ENCODE assay signal across 8 cellular contexts in genomic region chr17:82494236-82495055, GRCh38. TPM values are rescaled to one million over a fixed set of nuclear protein-coding genes. Genes with fewer than 3 reads are reported as not detected.
DNase-seq lines count a peak whose midpoint lies in the region; ATAC-seq, FAIRE-seq and TF ChIP-seq lines count a peak whose summit lies in the region.

No MANE protein-coding gene starts in this region.

- H3K4me3 ChIP-seq in BLaER1 (no peak overlapping the region), NT2/D1 (ENCODE audit: insufficient read length, low read depth) (peak overlapping the region; percentile 10), H1 (ENCODE audit: extremely low read depth in 1 of 4, insufficient read depth in 2 of 4, low read depth in 3 of 4, low read length in 4 of 4) (peak overlapping the region; percentile 28 to 51 (median 42); a peak in 6 of 8 replicates), mesenchymal stem cell (ENCODE audit: insufficient read depth in 1 of 2, low read depth in 1 of 2, low read length in 2 of 2) (peak overlapping the region in 1 of 2 experiments; percentile 41)

- H3K36me3 ChIP-seq in BLaER1 (peaks cover 2% of the 10 kb centered on the region), NT2/D1 (ENCODE audit: insufficient read depth, insufficient read length, low read length) (peaks cover 1% of the 10 kb centered on the region), H1 (ENCODE audit: control insufficient read depth in 2 of 4, insufficient read depth in 4 of 4, low read length in 3 of 4) (no peaks in the 10 kb centered on the region), mesenchymal stem cell (ENCODE audit: control insufficient read depth in 1 of 2, insufficient read depth in 2 of 2, low read depth in 1 of 2, low read length in 2 of 2) (peaks cover 0 to 8% of the 10 kb centered on the region in 2 experiments)

- FAIRE-seq in H1 (lab: Jason Lieb, UNC), result peak; percentile 87

- H3K14ac ChIP-seq in H1 (ENCODE audit: insufficient read length) (no peak overlapping the region), mesenchymal stem cell (ENCODE audit: low read length in 2 of 2) (no peak overlapping the region)

- no peak overlapping the region for H2BK20ac ChIP-seq in H1 (ENCODE audit: low read length)

- H3K23me2 ChIP-seq in H1 (ENCODE audit: low read depth, low read length), result peaks cover 9% of the 10 kb centered on the region; the same call in 1 of the 2 replicates

- no peaks in the 10 kb centered on the region for H3K79me1 ChIP-seq in H1 (ENCODE audit: low read depth, low read length)
- no peaks in the 10 kb centered on the region for H3K79me1 ChIP-seq in mesenchymal stem cell (replicated peaks; ENCODE audit: low read length, poor library complexity, severe bottlenecking)

- TF ChIP-seq RAD21 in H1 (IDR thresholded peaks at IDR 0.05 in 1 of 2, conservative IDR thresholded peaks at IDR 0.05 in 1 of 2; ENCODE audit: low read depth in 2 of 2, low read length in 2 of 2), result peak; percentile 43 to 57

- 0 out of 3 replicates have a peak, but pooled peaks of 1 of the 2 experiments have one; percentile 27 for TF ChIP-seq POLR2A in H1 (IDR thresholded peaks at IDR 0.05; ENCODE audit: control extremely low read depth in 1 of 2, low read depth in 2 of 2, low read length in 2 of 2)

- no peak for TF ChIP-seq EP300 in H1 (IDR thresholded peaks at IDR 0.05; ENCODE audit: borderline replicate concordance in 1 of 2, low read depth in 2 of 2, low read length in 2 of 2)

- H2BK5ac ChIP-seq in H1 (ENCODE audit: low read depth, low read length) (0 out of 2 replicates have a peak overlapping the region, but pooled peaks have one; percentile 54), mesenchymal stem cell (ENCODE audit: low read depth, low read length, poor library complexity, severe bottlenecking) (no peak overlapping the region)

- H2BK12ac ChIP-seq in H1 (ENCODE audit: low read depth, low read length), result no peak overlapping the region; the same call in 1 of the 2 replicates
- no peak overlapping the region for H2BK12ac ChIP-seq in mesenchymal stem cell (ENCODE audit: low read length in 2 of 2)

- peak overlapping the region; percentile 84 for H3K4me2 ChIP-seq in BLaER1
- H3K4me2 ChIP-seq in H1 (ENCODE audit: insufficient read depth in 1 of 2, low read depth in 2 of 2, low read length in 2 of 2), result peak overlapping the region; percentile 54 to 80
- no peak overlapping the region for H3K4me2 ChIP-seq in mesenchymal stem cell (ENCODE audit: low read length, poor library complexity, severe bottlenecking)

- no peak overlapping the region for H4K5ac ChIP-seq in H1 (ENCODE audit: insufficient read length, low read depth, low read length)

- H3K27ac ChIP-seq in BLaER1, result peak overlapping the region; percentile 50
- peak overlapping the region; percentile 12; the same call in 1 of the 2 replicates for H3K27ac ChIP-seq in H1 (ENCODE audit: low read depth, low read length)
- H3K27ac ChIP-seq in mesenchymal stem cell (ENCODE audit: low read length, poor library complexity, severe bottlenecking), result peak overlapping the region; percentile 3

- H3K56ac ChIP-seq in H1 (replicated peaks; ENCODE audit: insufficient read length, low read depth, low read length), result no peak overlapping the region

- H2AFZ ChIP-seq in H1 (ENCODE audit: low read length) (peak overlapping the region; percentile 46; the same call in 1 of the 2 replicates), mesenchymal stem cell (ENCODE audit: low read depth, low read length) (no peak overlapping the region)

- 9% methylated on average over 17 of the region's 17 CpGs; no CpG with 5 or more reads in 1 of the 2 experiments for WGBS in H1 (ENCODE audit: extremely low coverage in 1 of 2, insufficient coverage in 1 of 2, insufficient read length in 1 of 2, insufficient replicate concordance in 2 of 2, low coverage in 1 of 2, low lambda C conversion rate in 2 of 2, missing lambda C conversion rate in 1 of 2), 2 experiments
- 15% methylated on average over 17 of the region's 17 CpGs for WGBS in mesenchymal stem cell

- no peaks in the 10 kb centered on the region for H4K20me1 ChIP-seq in BLaER1
- H4K20me1 ChIP-seq in H1 (replicated peaks in 1 of 2; ENCODE audit: control insufficient read depth in 1 of 2, insufficient read depth in 2 of 2, low read length in 2 of 2), result no peaks in the 10 kb centered on the region

- CTCF ChIA-PET in H1 (lab: Charles Lee; ENCODE audit: partially characterized antibody), result interaction anchor here (0.7 to 3.7 kb wide), 13 partner anchors 9 to 647 kb away, joined by 3 to 20 read pairs (median 4); partner anchors contain the start of gene FOXK2

- no peaks in the 10 kb centered on the region for H3K9me3 ChIP-seq in BLaER1
- no peaks in the 10 kb centered on the region for H3K9me3 ChIP-seq in NT2/D1 (ENCODE audit: insufficient read depth, low read length)
- no peaks in the 10 kb centered on the region for H3K9me3 ChIP-seq in H1 (ENCODE audit: insufficient read depth in 2 of 2, low read depth in 1 of 2, low read length in 1 of 2)
- no peaks in the 10 kb centered on the region for H3K9me3 ChIP-seq in mesenchymal stem cell (ENCODE audit: control insufficient read depth, low read length)

- H3K4ac ChIP-seq in H1 (replicated peaks; ENCODE audit: insufficient read length, low read depth, low read length) (no peak overlapping the region), mesenchymal stem cell (ENCODE audit: low read depth in 1 of 2, low read length in 2 of 2) (no peak overlapping the region)

- TF ChIP-seq CTCF in H1 (IDR thresholded peaks at IDR 0.05; ENCODE audit: control extremely low read depth in 1 of 3, insufficient read depth in 1 of 3, low read depth in 1 of 3, low read length in 3 of 3), result peak; percentile 76 to 94 (median 93)

- H3K9ac ChIP-seq in BLaER1 (no peak overlapping the region), NT2/D1 (ENCODE audit: insufficient read length, low read depth) (peak overlapping the region; percentile 2), H1 (replicated peaks in 1 of 4; ENCODE audit: extremely low read depth in 1 of 4, low read depth in 3 of 4, low read length in 3 of 4) (peak overlapping the region in 1 of 4 experiments; percentile 45; a peak in 2 of 7 replicates), mesenchymal stem cell (ENCODE audit: low read length) (no peak overlapping the region)

- peak; percentile 63 for ATAC-seq in GM19395 (IDR thresholded peaks at IDR 0.05; ENCODE audit: unreplicated experiment)

- POLR2A ChIA-PET in H1 (lab: Charles Lee; ENCODE audit: partially characterized antibody), result interaction anchor here (0.7 to 1.5 kb wide), 2 partner anchors 11 to 59 kb away, joined by 3 to 4 read pairs; no protein-coding TSS in a partner anchor

- H2AK5ac ChIP-seq in H1 (ENCODE audit: low read depth, low read length) (peak overlapping the region; percentile 29; the same call in 1 of the 2 replicates), mesenchymal stem cell (ENCODE audit: low read length, severe bottlenecking) (no peak overlapping the region)

- peak; percentile 93 for DNase-seq in HT-29 (ENCODE audit: low spot score)
- DNase-seq in NT2/D1 (ENCODE audit: low read depth, low spot score), result peak; percentile 84
- peak; percentile 79 to 99 (median 97) for DNase-seq in activated CD8-positive, alpha-beta memory T cell treated with anti-CD3 and anti-CD28 coated beads for 48 hours (ENCODE audit: low read depth in 2 of 3, low spot score in 2 of 3)
- DNase-seq in H1 (ENCODE audit: low read depth in 1 of 2, low spot score in 2 of 2), result peak; percentile 82 to 96
- DNase-seq in mesenchymal stem cell, result peak; percentile 98
- DNase-seq in stimulated activated CD8-positive, alpha-beta memory T cell treated with anti-CD3 and anti-CD28 coated beads, Interleukin-15, amount 100 ng/mL, for 24 hours (ENCODE audit: low read depth), result peak; percentile 78

- H3K79me2 ChIP-seq in H1 (ENCODE audit: control insufficient read depth in 1 of 2, insufficient read depth in 2 of 2, low read length in 2 of 2), result no peaks in the 10 kb centered on the region

- H2BK15ac ChIP-seq in H1 (ENCODE audit: low read length) (no peak overlapping the region), mesenchymal stem cell (ENCODE audit: low read depth, poor library complexity, severe bottlenecking) (no peak overlapping the region)

- H3K27me3 ChIP-seq in BLaER1 (no peaks in the 10 kb centered on the region), NT2/D1 (ENCODE audit: insufficient read depth, insufficient read length) (peaks cover 23% of the 10 kb centered on the region), H1 (replicated peaks in 1 of 4; ENCODE audit: control insufficient read depth in 3 of 4, extremely low read depth in 1 of 4, insufficient read depth in 3 of 4, low read length in 3 of 4) (peaks cover 2 to 23% (median 17%) of the 10 kb centered on the region in 4 experiments; a peak in 6 of 7 replicates), mesenchymal stem cell (ENCODE audit: control insufficient read depth in 1 of 2, insufficient read depth in 1 of 2, low read length in 2 of 2) (no peaks in the 10 kb centered on the region)

- H3K23ac ChIP-seq in H1 (ENCODE audit: insufficient read length) (no peak overlapping the region), mesenchymal stem cell (ENCODE audit: low read length in 2 of 2) (no peak overlapping the region)

- H4K91ac ChIP-seq in H1 (replicated peaks; ENCODE audit: insufficient read length, low read length) (no peak overlapping the region), mesenchymal stem cell (ENCODE audit: low read length) (no peak overlapping the region)

- H2BK120ac ChIP-seq in H1 (replicated peaks; ENCODE audit: low read depth, low read length) (no peak overlapping the region), mesenchymal stem cell (ENCODE audit: low read depth, low read length) (no peak overlapping the region)

- 0 out of 2 replicates have a peak overlapping the region, but pooled peaks have one; percentile 5 for H3K18ac ChIP-seq in H1 (ENCODE audit: extremely low read depth, low read length)
- no peak overlapping the region for H3K18ac ChIP-seq in mesenchymal stem cell (ENCODE audit: low read depth in 1 of 2, low read length in 2 of 2)

- H4K8ac ChIP-seq in H1 (ENCODE audit: extremely low read depth, insufficient read depth, low read length) (no peak overlapping the region), mesenchymal stem cell (ENCODE audit: low read length) (no peak overlapping the region)

- H3K4me1 ChIP-seq in BLaER1, result peaks cover 89% of the 10 kb centered on the region
- H3K4me1 ChIP-seq in NT2/D1 (ENCODE audit: insufficient read depth, insufficient read length), result peaks cover 17% of the 10 kb centered on the region
- peaks cover 0 to 19% (median 9%) of the 10 kb centered on the region in 4 experiments; a peak in 6 of 7 replicates for H3K4me1 ChIP-seq in H1 (replicated peaks in 1 of 4; ENCODE audit: control insufficient read depth in 3 of 4, insufficient read depth in 4 of 4, low read length in 3 of 4)
- peaks cover 25% of the 10 kb centered on the region for H3K4me1 ChIP-seq in mesenchymal stem cell (ENCODE audit: control insufficient read depth, insufficient read depth, low read depth, low read length)

RNA-seq across cellular contexts. Expression of gene FOXK2, which starts 25.1 kb away (rescaled TPM):
- 52.8 and 58.1 TPM in 2 replicates for total RNA-seq in HT-29 (2014; rRNA removed; shearing (Covaris generic))
- total RNA-seq in H1 (2021; fragmentation: NEBNext Ultra II Directional; extraction: Animal tissue kit (Norgen Biotek cat#: 25700)), result 64.9 and 66.9 TPM in 2 replicates
- polyA plus RNA-seq in H1 (2011; rRNA removed), result 34.7 and 42.3 TPM in 2 replicates
- 24.9 TPM for polyA plus RNA-seq in H1 (2011; cell fraction: cytosol; rRNA removed)
- polyA plus RNA-seq in H1 (2011; cell fraction: nucleus; rRNA removed), result 36.3 TPM
- polyA plus RNA-seq in H1 (2012, experiment 1 of 2), result 28.7 to 37.8 TPM (median 33.9 TPM) in 4 replicates
- 25.2 TPM for polyA plus RNA-seq in H1 (2012, experiment 2 of 2)
- 43.7 TPM for polyA plus RNA-seq in H1 (2013, experiment 1 of 2)
- 43.0 TPM for polyA plus RNA-seq in H1 (2013, experiment 2 of 2)
- 29.1 and 37.4 TPM in 2 replicates for polyA minus RNA-seq in H1 (2011; rRNA and poly(A)+ RNA removed)
- polyA minus RNA-seq in H1 (2011; cell fraction: cytosol; rRNA and poly(A)+ RNA removed), result 53.7 TPM
- 35.2 TPM for polyA minus RNA-seq in H1 (2011; cell fraction: nucleus; rRNA and poly(A)+ RNA removed)
- polyA plus RNA-seq in mesenchymal stem cell (2013, experiment 1 of 2), result 45.8 TPM
- polyA plus RNA-seq in mesenchymal stem cell (2013, experiment 2 of 2), result 46.2 TPM

RNA-seq across cellular contexts. Expression of gene NARF, which starts 35.9 kb away (rescaled TPM):
- total RNA-seq in HT-29 (2014; rRNA removed; shearing (Covaris generic)), result 30.5 and 35.0 TPM in 2 replicates
- total RNA-seq in H1 (2021; fragmentation: NEBNext Ultra II Directional; extraction: Animal tissue kit (Norgen Biotek cat#: 25700)), result 87.4 and 97.4 TPM in 2 replicates
- polyA plus RNA-seq in H1 (2011; rRNA removed), result 131 and 161 TPM in 2 replicates
- 156 TPM for polyA plus RNA-seq in H1 (2011; cell fraction: cytosol; rRNA removed)
- 116 TPM for polyA plus RNA-seq in H1 (2011; cell fraction: nucleus; rRNA removed)
- 89.4 to 142 TPM (median 122 TPM) in 4 replicates for polyA plus RNA-seq in H1 (2012, experiment 1 of 2)
- 150 TPM for polyA plus RNA-seq in H1 (2012, experiment 2 of 2)
- 84.3 TPM for polyA plus RNA-seq in H1 (2013, experiment 1 of 2)
- 84.4 TPM for polyA plus RNA-seq in H1 (2013, experiment 2 of 2)
- 87.8 and 110 TPM in 2 replicates for polyA minus RNA-seq in H1 (2011; rRNA and poly(A)+ RNA removed)
- polyA minus RNA-seq in H1 (2011; cell fraction: cytosol; rRNA and poly(A)+ RNA removed), result 48.8 TPM
- polyA minus RNA-seq in H1 (2011; cell fraction: nucleus; rRNA and poly(A)+ RNA removed), result 33.9 TPM
- 45.9 TPM for polyA plus RNA-seq in mesenchymal stem cell (2013, experiment 1 of 2)
- 44.2 TPM for polyA plus RNA-seq in mesenchymal stem cell (2013, experiment 2 of 2)

RNA-seq across cellular contexts. Expression of gene CYBC1, which starts 43.9 kb away (rescaled TPM):
- total RNA-seq in HT-29 (2014; rRNA removed; shearing (Covaris generic)), result 72.3 and 89.5 TPM in 2 replicates
- 66.7 and 74.6 TPM in 2 replicates for total RNA-seq in H1 (2021; fragmentation: NEBNext Ultra II Directional; extraction: Animal tissue kit (Norgen Biotek cat#: 25700))
- polyA plus RNA-seq in H1 (2011; rRNA removed), result 81.4 and 116 TPM in 2 replicates
- 91.4 TPM for polyA plus RNA-seq in H1 (2011; cell fraction: cytosol; rRNA removed)
- 123 TPM for polyA plus RNA-seq in H1 (2011; cell fraction: nucleus; rRNA removed)
- polyA plus RNA-seq in H1 (2012, experiment 1 of 2), result 45.3 to 72.9 TPM (median 65.7 TPM) in 4 replicates
- 103 TPM for polyA plus RNA-seq in H1 (2012, experiment 2 of 2)
- polyA plus RNA-seq in H1 (2013, experiment 1 of 2), result 51.4 TPM
- polyA plus RNA-seq in H1 (2013, experiment 2 of 2), result 50.6 TPM
- 48.1 and 52.9 TPM in 2 replicates for polyA minus RNA-seq in H1 (2011; rRNA and poly(A)+ RNA removed)
- 79.5 TPM for polyA minus RNA-seq in H1 (2011; cell fraction: cytosol; rRNA and poly(A)+ RNA removed)
- 81.6 TPM for polyA minus RNA-seq in H1 (2011; cell fraction: nucleus; rRNA and poly(A)+ RNA removed)
- polyA plus RNA-seq in mesenchymal stem cell (2013, experiment 1 of 2), result 40.1 TPM
- polyA plus RNA-seq in mesenchymal stem cell (2013, experiment 2 of 2), result 39.0 TPM
